9 cellular contexts compared by ENCODE assay signal in genomic region chr4:171676555-171677215, GRCh38.
A peak's percentile ranks its signal among the peaks of the same experiment; 100 is the strongest.
DNase-seq lines count a peak whose midpoint lies in the region; ATAC-seq lines count a peak whose summit lies in the region.
"Had no signal": no experiment of that assay in that cellular context is flagged by ENCODE, and none has a peak within 500 bp of the region (broad histone marks: within the 10 kb centered on the region; RNA-seq: fewer than 3 reads in every experiment).

No MANE protein-coding gene starts in this region.

- H3K27ac Mint-ChIP-seq in memory B cell, result peak overlapping the region; percentile 20
- H3K27ac Mint-ChIP-seq: activated T-helper 2 cell treated with anti-CD3 and anti-CD28 coated beads, Interferon-gamma antibody, Interleukin-2, Interleukin-4, amounts not matched to agents 10 μg/mL and 5 μg/mL and 100 μg/mL, durations not matched to agents 14 hours and 24 hours and 36 hours had no signal

- ATAC-seq in GM18873 (IDR thresholded peaks at IDR 0.05; ENCODE audit: low FRiP score, unreplicated experiment) (peak; percentile 99), GM21825 (IDR thresholded peaks at IDR 0.05; ENCODE audit: unreplicated experiment) (peak; percentile 99), HG03460 (IDR thresholded peaks at IDR 0.05; ENCODE audit: unreplicated experiment) (peak; percentile 99), memory B cell (ENCODE audit: low read depth) (peak; percentile 100)

- no peaks in the 10 kb centered on the region for H3K36me3 Mint-ChIP-seq in memory B cell

- peak; percentile 13 to 44 for DNase-seq in memory B cell (ENCODE audit: low spot score in 2 of 2)
- DNase-seq in NCI-H524 (lab: John Stamatoyannopoulos, UW), result no peak
- DNase-seq in mucosa of gallbladder (ENCODE audit: low spot score), result no peak
- DNase-seq in central memory CD4-positive, alpha-beta T cell, result no peak
- DNase-seq: SW 1271 had no signal

- peaks cover 10% of the 10 kb centered on the region for H3K4me1 Mint-ChIP-seq in memory B cell

- H3K4me3 Mint-ChIP-seq in memory B cell, result peak overlapping the region; percentile 72

- no peaks in the 10 kb centered on the region for H3K9me3 Mint-ChIP-seq in memory B cell
- H3K9me3 Mint-ChIP-seq: activated T-helper 2 cell treated with anti-CD3 and anti-CD28 coated beads, Interferon-gamma antibody, Interleukin-2, Interleukin-4, amounts not matched to agents 10 μg/mL and 5 μg/mL and 100 μg/mL, durations not matched to agents 14 hours and 24 hours and 36 hours had no signal

- no peaks in the 10 kb centered on the region for H3K27me3 Mint-ChIP-seq in memory B cell

Comparison
In these comparisons a context has a peak if more than half of its experiments do, and no peak if none do; other contexts are left out.
1. DNase-seq: peak in memory B cell (2 of 2); none in NCI-H524 (0 of 2), mucosa of gallbladder (single experiment) and central memory CD4-positive, alpha-beta T cell (single experiment).
2. Peak in every context shown above with its lines, with median percentiles within 50 percentile points of each other: ATAC-seq.